20 cellular contexts compared by ENCODE assay signal in genomic region chr2:99858951-99859596, GRCh38.
DNase-seq lines count a peak whose midpoint lies in the region; ATAC-seq and TF ChIP-seq lines count a peak whose summit lies in the region.
"Had no signal": no experiment of that assay in that cellular context is flagged by ENCODE, and none has a peak within 500 bp of the region (broad histone marks: within the 10 kb centered on the region; RNA-seq: fewer than 3 reads in every experiment).

No MANE protein-coding gene starts in this region.

- TF ChIP-seq CTCF in SK-N-SH (IDR thresholded peaks at IDR 0.05) (no peak), A673 (conservative IDR thresholded peaks at IDR 0.05; ENCODE audit: low read depth, low read length) (no peak)

- intact Hi-C loops in A673 (cut with micrococcal nuclease; ENCODE audit: unreplicated experiment), result no loop called here

- H3K27ac ChIP-seq in SK-N-SH (ENCODE audit: low read depth in 2 of 2, low read length in 1 of 2) (no peak overlapping the region), A673 (ENCODE audit: low read depth, low read length, poor library complexity, severe bottlenecking) (no peak overlapping the region)
- H3K27ac ChIP-seq: body of pancreas, heart right ventricle, prostate gland, RWPE1, thyroid gland had no signal

- H3K27me3 ChIP-seq in SK-N-SH (ENCODE audit: insufficient read depth) (no peaks in the 10 kb centered on the region), A673 (replicated peaks; ENCODE audit: insufficient read depth, low read depth, low read length, poor library complexity) (peaks cover 62% of the 10 kb centered on the region)
- H3K27me3 ChIP-seq: body of pancreas, heart right ventricle, thyroid gland had no signal

- 74% methylated on average over 6 of the region's 6 CpGs for WGBS in SK-N-SH (ENCODE audit: low lambda C conversion rate)

- H3K9me2 ChIP-seq in SK-N-SH, result no peaks in the 10 kb centered on the region

- H3K4me3 ChIP-seq in SK-N-SH (ENCODE audit: low read depth in 2 of 2, low read length in 1 of 2) (no peak overlapping the region), A673 (ENCODE audit: low read depth, low read length, poor library complexity, severe bottlenecking) (no peak overlapping the region)
- H3K4me3 ChIP-seq: body of pancreas, heart right ventricle, prostate gland, thyroid gland had no signal

- POLR2A ChIA-PET in SK-N-SH (lab: Yijun Ruan, JAX), result no interaction called here
- POLR2A ChIA-PET in A673 (lab: Charles Lee; ENCODE audit: low non-redundant PET), result no interaction called here

- DNase-seq in SK-N-SH, result no peak
- peak; percentile 71 for DNase-seq in amniotic epithelial cell (ENCODE audit: low read depth)
- peak; percentile 93 for DNase-seq in fibroblast of peridontal ligament (ENCODE audit: extremely low read depth)
- DNase-seq in stromal cell of bone marrow (ENCODE audit: low read depth), result peak; percentile 73
- DNase-seq in NCI-H345 (lab: John Stamatoyannopoulos, UW), result no peak
- DNase-seq in A673 (ENCODE audit: low spot score), result no peak
- DNase-seq in activated CD8-positive, alpha-beta memory T cell treated with anti-CD3 and anti-CD28 coated beads for 24 hours, result no peak
- DNase-seq: activated CD4-positive, alpha-beta memory T cell treated with anti-CD3 and anti-CD28 coated beads, Interleukin-2, amount 10 ng/mL, durations not matched to agents 7 days and 5 days; body of pancreas; GDM1; heart right ventricle; Karpas-422; left cardiac atrium; thyroid gland had no signal

- no peaks in the 10 kb centered on the region for H4K20me1 ChIP-seq in SK-N-SH (ENCODE audit: insufficient read depth)

- BruUV-seq in A673 (replicated peaks; lab: Mats Ljungman, UMichigan), result no TSS peak

- no peaks in the 10 kb centered on the region for H3K9me3 ChIP-seq in SK-N-SH
- H3K9me3 ChIP-seq in A673 (ENCODE audit: low read depth, low read length, poor library complexity, severe bottlenecking), result no peaks in the 10 kb centered on the region
- H3K9me3 ChIP-seq: body of pancreas, prostate gland, thyroid gland had no signal

- CTCF ChIA-PET in SK-N-SH (lab: Yijun Ruan, JAX), result interaction anchor here (1.8 kb wide), 1 partner anchor 12 kb away, joined by 5 read pairs; no protein-coding TSS in a partner anchor
- CTCF ChIA-PET in A673 (lab: Charles Lee), result no interaction called here

- no peaks in the 10 kb centered on the region for H3K79me2 ChIP-seq in SK-N-SH (ENCODE audit: insufficient read depth)

- TF ChIP-seq RAD21 in SK-N-SH (IDR thresholded peaks at IDR 0.05; ENCODE audit: low read length), result no peak

- H3K4me1 ChIP-seq in SK-N-SH (ENCODE audit: control insufficient read depth in 1 of 2, insufficient read depth in 2 of 2, low read depth in 1 of 2, low read length in 1 of 2), result peaks cover 4% of the 10 kb centered on the region in 2 experiments; a peak in 3 of 4 replicates
- H3K4me1 ChIP-seq in A673 (ENCODE audit: insufficient read depth, low read length, poor library complexity, severe bottlenecking), result no peaks in the 10 kb centered on the region
- H3K4me1 ChIP-seq: body of pancreas, prostate gland had no signal

- H3F3A ChIP-seq in SK-N-SH (replicated peaks; ENCODE audit: insufficient read depth), result no peaks in the 10 kb centered on the region

- ATAC-seq in SK-N-SH treated with all-trans-retinoic acid at 6 μM for 48 hours, result no peak; the same call in 2 of the 3 replicates
- ATAC-seq: activated CD4-positive, CD25-positive, alpha-beta regulatory T cell treated with anti-CD3 and anti-CD28 coated beads, Interleukin-2, amount 50 U/mL, for 24 hours; activated naive CD4-positive, alpha-beta T cell treated with anti-CD3 and anti-CD28 coated beads, Interleukin-2, amount 50 U/mL, for 72 hours; activated T-helper 17 cell treated with anti-CD3 and anti-CD28 coated beads, Interleukin-2, amount 50 U/mL, for 72 hours; body of pancreas; heart right ventricle; left cardiac atrium had no signal

- no peak overlapping the region for H2AFZ ChIP-seq in SK-N-SH (ENCODE audit: low read depth)

- TF ChIP-seq EP300 in SK-N-SH (IDR thresholded peaks at IDR 0.05; ENCODE audit: borderline replicate concordance in 1 of 2, low read depth in 1 of 2, low read length in 1 of 2), result no peak

- no peak overlapping the region for H3K9ac ChIP-seq in SK-N-SH

- H3K4me2 ChIP-seq in SK-N-SH, result no peak overlapping the region

- H3K36me3 ChIP-seq in SK-N-SH (replicated peaks in 1 of 2; ENCODE audit: control insufficient read depth in 1 of 2, insufficient read depth in 2 of 2, low read length in 1 of 2), result no peaks in the 10 kb centered on the region
- H3K36me3 ChIP-seq in A673 (ENCODE audit: insufficient read depth, low read length, poor library complexity, severe bottlenecking), result no peaks in the 10 kb centered on the region
- H3K36me3 ChIP-seq: heart right ventricle, prostate gland, thyroid gland had no signal

TF ChIP-seq in SK-N-SH, 30 proteins besides CTCF, POLR2A, EP300 and RAD21 (continues in another document):
- TF ChIP-seq USF1 (IDR thresholded peaks at IDR 0.05; ENCODE audit: borderline replicate concordance, low read depth) (no peak), FOSL2 (IDR thresholded peaks at IDR 0.05; ENCODE audit: borderline replicate concordance, low read depth) (no peak), MXI1 (IDR thresholded peaks at IDR 0.05; ENCODE audit: low read depth, low read length) (no peak), TAF1 (IDR thresholded peaks at IDR 0.05; ENCODE audit: borderline replicate concordance, low read depth, low read length) (no peak), FOXM1 (IDR thresholded peaks at IDR 0.05; ENCODE audit: low read depth) (no peak), MEF2A (IDR thresholded peaks at IDR 0.05; ENCODE audit: borderline replicate concordance, low read depth) (no peak), TCF12 (IDR thresholded peaks at IDR 0.05) (peak; percentile 42; the same call in 1 of the 2 replicates), YY1 (IDR thresholded peaks at IDR 0.05; ENCODE audit: low read depth) (no peak), MAX (IDR thresholded peaks at IDR 0.05; ENCODE audit: low read depth) (no peak), IRF3 (IDR thresholded peaks at IDR 0.05; ENCODE audit: low read depth, low read length) (no peak), NFIC (IDR thresholded peaks at IDR 0.05; ENCODE audit: borderline replicate concordance) (peak; percentile 30), RXRA (IDR thresholded peaks at IDR 0.05; ENCODE audit: borderline replicate concordance, low read depth) (no peak)

TF ChIP-seq in SK-N-SH treated with all-trans-retinoic acid at 6 μM for 48 hours, 23 proteins besides CTCF, POLR2A, EP300 and RAD21 (continues in another document):
- TF ChIP-seq POU6F1 (CRISPR knock-in tag; IDR thresholded peaks at IDR 0.05; ENCODE audit: borderline replicate concordance, low read depth), result no peak
- TF ChIP-seq BACH2 (CRISPR knock-in tag; IDR thresholded peaks at IDR 0.05; ENCODE audit: borderline replicate concordance), result no peak
- TF ChIP-seq TOX (CRISPR knock-in tag; IDR thresholded peaks at IDR 0.05; ENCODE audit: borderline replicate concordance), result no peak
- no peak for TF ChIP-seq ZNF8 (CRISPR knock-in tag; IDR thresholded peaks at IDR 0.05)
- no peak; the same call in 1 of the 2 replicates for TF ChIP-seq ISL1 (CRISPR knock-in tag; IDR thresholded peaks at IDR 0.05)
- no peak for TF ChIP-seq ZNF70 (CRISPR knock-in tag; IDR thresholded peaks at IDR 0.05)
- no peak for TF ChIP-seq ZNF565 (CRISPR knock-in tag; conservative IDR thresholded peaks at IDR 0.05; ENCODE audit: low read depth)
- TF ChIP-seq ESRRG (CRISPR knock-in tag; IDR thresholded peaks at IDR 0.05), result no peak
- TF ChIP-seq ZFP30 (CRISPR knock-in tag; IDR thresholded peaks at IDR 0.05), result no peak
- TF ChIP-seq ZFP3 (CRISPR knock-in tag; IDR thresholded peaks at IDR 0.05), result no peak
- TF ChIP-seq ARNTL (CRISPR knock-in tag; IDR thresholded peaks at IDR 0.05; ENCODE audit: borderline replicate concordance, low read depth), result no peak
- TF ChIP-seq CSRNP3 (CRISPR knock-in tag; IDR thresholded peaks at IDR 0.05), result no peak
- TF ChIP-seq CREB5 (CRISPR knock-in tag; IDR thresholded peaks at IDR 0.05; ENCODE audit: low read depth), result no peak
- TF ChIP-seq TCF4 (CRISPR knock-in tag; IDR thresholded peaks at IDR 0.05; ENCODE audit: borderline replicate concordance), result no peak

Comparison
In these comparisons a context has a peak if more than half of its experiments do, and no peak if none do; other contexts are left out.
1. DNase-seq: peak in amniotic epithelial cell (single experiment), fibroblast of peridontal ligament (single experiment) and stromal cell of bone marrow (single experiment); none in SK-N-SH (single experiment), NCI-H345 (single experiment), A673 (single experiment) and activated CD8-positive, alpha-beta memory T cell treated with anti-CD3 and anti-CD28 coated beads for 24 hours (single experiment).